23 cellular contexts compared by ENCODE assay signal in genomic region chr7:12401538-12402364, GRCh38. TPM values are rescaled to one million over a fixed set of nuclear protein-coding genes. Genes with fewer than 3 reads are reported as not detected.
DNase-seq lines count a peak whose midpoint lies in the region; ATAC-seq and TF ChIP-seq lines count a peak whose summit lies in the region.
"Had no signal": no experiment of that assay in that cellular context is flagged by ENCODE, and none has a peak within 500 bp of the region (broad histone marks: within the 10 kb centered on the region; RNA-seq: fewer than 3 reads in every experiment).

No MANE protein-coding gene starts in this region.

- peak overlapping the region; percentile 89 for H3K4me2 ChIP-seq in H9 (ENCODE audit: insufficient read depth, insufficient read length, low read length)

- H3K79me1 ChIP-seq in H9 (ENCODE audit: insufficient read depth, low read depth, low read length, poor library complexity, severe bottlenecking), result peaks cover under 1% of the 10 kb centered on the region

- no peak overlapping the region for H2AK5ac ChIP-seq in H9 (ENCODE audit: insufficient read length, low read length)

- H2BK120ac ChIP-seq in H9 (ENCODE audit: low read depth, low read length, poor library complexity, severe bottlenecking), result no peak overlapping the region

- no peak overlapping the region for H2BK20ac ChIP-seq in H9 (ENCODE audit: low read depth, low read length, poor library complexity, severe bottlenecking)

- no peak overlapping the region for H3K18ac ChIP-seq in H9 (ENCODE audit: insufficient read length, low read depth, low read length)

- H3K9me3 Mint-ChIP-seq in CD8-positive, alpha-beta memory T cell, result peaks cover 9 to 13% (median 10%) of the 10 kb centered on the region in 5 donors
- H3K9me3 Mint-ChIP-seq in H9, result peaks cover 19 to 26% of the 10 kb centered on the region in 2 experiments
- peaks cover 18% of the 10 kb centered on the region for H3K9me3 Mint-ChIP-seq in endodermal cell

- ATAC-seq in left lobe of liver (no peak), GM21619 (IDR thresholded peaks at IDR 0.05; ENCODE audit: unreplicated experiment) (no peak)
- ATAC-seq: SK-N-SH treated with all-trans-retinoic acid at 6 μM for 48 hours had no signal

- CTCF ChIA-PET in CD8-positive, alpha-beta memory T cell (lab: Charles Lee), result interaction anchor here (0.7 kb wide), 1 partner anchor 13 kb away, joined by 3 read pairs; no protein-coding TSS in a partner anchor

- H4K20me1 ChIP-seq in H9 (ENCODE audit: control insufficient read depth, insufficient read depth, insufficient read length), result no peaks in the 10 kb centered on the region

- TF ChIP-seq CTCF in H9 (conservative IDR thresholded peaks at IDR 0.05), result no peak
- no peak for TF ChIP-seq CTCF in endodermal cell (conservative IDR thresholded peaks at IDR 0.05)
- TF ChIP-seq CTCF in left ventricle myocardium inferior (IDR thresholded peaks at IDR 0.05; ENCODE audit: borderline replicate concordance), result no peak

- no peak overlapping the region for H2BK15ac ChIP-seq in H9 (ENCODE audit: low read depth, low read length)

- H3K23ac ChIP-seq in H9 (ENCODE audit: insufficient read length, low read depth, low read length), result no peak overlapping the region

- DNase-seq in CD8-positive, alpha-beta memory T cell, result no peak
- DNase-seq in H9 (no peak), NCI-H69 (lab: John Stamatoyannopoulos, UW) (peak; percentile 53), endodermal cell (no peak), left lobe of liver (ENCODE audit: low spot score) (no peak), left ventricle myocardium inferior (no peak)
- no peak for DNase-seq in activated CD8-positive, alpha-beta memory T cell treated with anti-CD3 and anti-CD28 coated beads, Interleukin-2, amount 50 U/mL, for 4 hours
- DNase-seq: activated CD4-positive, alpha-beta memory T cell treated with anti-CD3 and anti-CD28 coated beads, Interleukin-2, amount 10 ng/mL, durations not matched to agents 7 days and 5 days; activated T-cell treated with anti-CD3 and anti-CD28 coated beads, Interleukin-2, amount 50 U/mL, for 48 hours; central memory CD4-positive, alpha-beta T cell; effector CD4-positive, alpha-beta T cell; head of caudate nucleus; HFFc6; Kasumi-1; mesendoderm; NCI-H1436 treated with DMSO at 0.1 percent for 48 hours; NCI-H524; stimulated activated naive CD4-positive, alpha-beta T cell; upper lobe of left lung had no signal

- peaks cover 9% of the 10 kb centered on the region for H3K23me2 ChIP-seq in H9 (ENCODE audit: insufficient read length, low read depth, low read length, poor library complexity, severe bottlenecking)

- POLR2A ChIA-PET in CD8-positive, alpha-beta memory T cell (lab: Charles Lee), result no interaction called here

- peaks cover 17 to 25% (median 17%) of the 10 kb centered on the region in 3 donors for H3K4me1 Mint-ChIP-seq in CD8-positive, alpha-beta memory T cell
- H3K4me1 Mint-ChIP-seq in H9 (peaks cover 31 to 39% of the 10 kb centered on the region in 2 experiments), endodermal cell (peaks cover 12% of the 10 kb centered on the region)

- peak overlapping the region; percentile 6 for H3K9ac ChIP-seq in H9 (ENCODE audit: extremely low read depth, insufficient read length, low read length)
- no peak overlapping the region for H3K9ac ChIP-seq in endodermal cell (ENCODE audit: extremely low read depth, low read length, poor library complexity, severe bottlenecking)

- H3K9me3 ChIP-seq in CD8-positive, alpha-beta memory T cell (ENCODE audit: low read length), result peaks cover 4% of the 10 kb centered on the region
- H3K9me3 ChIP-seq in H9 (ENCODE audit: control insufficient read depth, low read depth, low read length), result peaks cover 12% of the 10 kb centered on the region
- peaks cover 8% of the 10 kb centered on the region for H3K9me3 ChIP-seq in endodermal cell (ENCODE audit: control insufficient read depth, low read length)
- peaks cover 14% of the 10 kb centered on the region for H3K9me3 ChIP-seq in left ventricle myocardium inferior (replicated peaks)

- H4K91ac ChIP-seq in H9 (ENCODE audit: insufficient read length, low read depth, low read length), result no peak overlapping the region

- no peak overlapping the region for H3K56ac ChIP-seq in H9 (ENCODE audit: insufficient read length, low read depth, low read length)

- no peak overlapping the region for H2BK12ac ChIP-seq in H9 (ENCODE audit: insufficient read length, low read depth, low read length)

- H3K27me3 ChIP-seq in CD8-positive, alpha-beta memory T cell (ENCODE audit: insufficient read depth, low read length, poor library complexity, severe bottlenecking), result no peaks in the 10 kb centered on the region
- H3K27me3 ChIP-seq in H9 (ENCODE audit: insufficient read depth, low read length) (no peaks in the 10 kb centered on the region; the same call in 1 of the 2 replicates), endodermal cell (ENCODE audit: control insufficient read depth, insufficient read depth, low read length, poor library complexity, severe bottlenecking) (peaks cover 21% of the 10 kb centered on the region), left ventricle myocardium inferior (ENCODE audit: low read depth) (peaks cover 69% of the 10 kb centered on the region)
- H3K27me3 ChIP-seq: upper lobe of left lung had no signal

- no peak overlapping the region for H3K4me3 ChIP-seq in CD8-positive, alpha-beta memory T cell (ENCODE audit: low read length)
- H3K4me3 ChIP-seq in endodermal cell (ENCODE audit: low read length) (no peak overlapping the region), left ventricle myocardium inferior (no peak overlapping the region)
- H3K4me3 ChIP-seq: upper lobe of left lung had no signal

- no peaks in the 10 kb centered on the region for H3K36me3 ChIP-seq in CD8-positive, alpha-beta memory T cell (ENCODE audit: insufficient read depth, low read length)
- H3K36me3 ChIP-seq in endodermal cell (ENCODE audit: control insufficient read depth, insufficient read depth, low read length), result no peaks in the 10 kb centered on the region
- no peaks in the 10 kb centered on the region for H3K36me3 ChIP-seq in left ventricle myocardium inferior
- H3K36me3 ChIP-seq: upper lobe of left lung had no signal

- H3K36me3 Mint-ChIP-seq in CD8-positive, alpha-beta memory T cell, result peaks cover 0 to 3% (median 0%) of the 10 kb centered on the region in 3 donors
- peaks cover 25 to 26% (median 26%) of the 10 kb centered on the region in 3 experiments for H3K36me3 Mint-ChIP-seq in H9 (ENCODE audit: insufficient read depth in 1 of 3, low read depth in 3 of 3)
- peaks cover 15% of the 10 kb centered on the region for H3K36me3 Mint-ChIP-seq in endodermal cell (ENCODE audit: low read depth)

- intact Hi-C loops in left ventricle myocardium inferior (cut with micrococcal nuclease), result no loop called here

- H4K5ac ChIP-seq in H9 (ENCODE audit: insufficient read length, low read depth, low read length), result no peak overlapping the region

- no CpG with 5 or more reads among the region's 9 CpGs for WGBS in H9 (ENCODE audit: extremely low coverage, insufficient read length, low lambda C conversion rate)
- 94% methylated on average over 7 of the region's 9 CpGs; no CpG with 5 or more reads in 1 of the 2 experiments for WGBS in endodermal cell (ENCODE audit: insufficient coverage in 1 of 2, insufficient read length in 1 of 2), 2 experiments

- no peak overlapping the region for H3K27ac Mint-ChIP-seq in CD8-positive, alpha-beta memory T cell
- no peak overlapping the region for H3K27ac Mint-ChIP-seq in H9
- H3K27ac Mint-ChIP-seq in endodermal cell, result no peak overlapping the region
- H3K27ac Mint-ChIP-seq: activated CD4-positive, alpha-beta memory T cell treated with anti-CD3 and anti-CD28 coated beads, Interleukin-2, amount 10 ng/mL, durations not matched to agents 7 days and 5 days; HFFc6 had no signal

- H3K4me3 Mint-ChIP-seq in CD8-positive, alpha-beta memory T cell, result peak overlapping the region in 1 of 7 donors; percentile 44
- H3K4me3 Mint-ChIP-seq in H9 (peak overlapping the region; percentile 87 to 97), endodermal cell (peak overlapping the region; percentile 82)
- H3K4me3 Mint-ChIP-seq: HFFc6, neural crest cell had no signal

- H3K4me1 ChIP-seq in CD8-positive, alpha-beta memory T cell (ENCODE audit: insufficient read depth, low read length), result no peaks in the 10 kb centered on the region
- H3K4me1 ChIP-seq in H9 (ENCODE audit: insufficient read depth, low read length) (no peaks in the 10 kb centered on the region), endodermal cell (ENCODE audit: control insufficient read depth, insufficient read depth, low read length) (no peaks in the 10 kb centered on the region), left ventricle myocardium inferior (peaks cover 14% of the 10 kb centered on the region)

- peak overlapping the region; percentile 58 for H3K27ac ChIP-seq in CD8-positive, alpha-beta memory T cell (ENCODE audit: low read depth, low read length)
- H3K27ac ChIP-seq in H9 (ENCODE audit: insufficient read length, low read depth, low read length) (no peak overlapping the region), endodermal cell (ENCODE audit: low read depth, low read length) (no peak overlapping the region), left ventricle myocardium inferior (replicated peaks) (no peak overlapping the region)
- H3K27ac ChIP-seq: upper lobe of left lung had no signal

- peaks cover 16 to 33% of the 10 kb centered on the region in 2 donors for H3K27me3 Mint-ChIP-seq in CD8-positive, alpha-beta memory T cell
- peaks cover 4% of the 10 kb centered on the region for H3K27me3 Mint-ChIP-seq in H9 (ENCODE audit: low read depth)
- H3K27me3 Mint-ChIP-seq in endodermal cell (ENCODE audit: insufficient read depth), result peaks cover 19% of the 10 kb centered on the region

- H2AFZ ChIP-seq in H9 (ENCODE audit: low read length), result no peak overlapping the region

- H2BK5ac ChIP-seq in H9 (ENCODE audit: insufficient read length, low read length), result no peak overlapping the region

- H3K79me2 ChIP-seq in H9 (ENCODE audit: insufficient read depth, low read length), result peaks cover 16% of the 10 kb centered on the region; the same call in 1 of the 2 replicates

- no peak overlapping the region for H3T11ph ChIP-seq in H9 (ENCODE audit: low read length)

- no peak overlapping the region for H3K14ac ChIP-seq in H9 (ENCODE audit: insufficient read depth, low read length)

- H4K8ac ChIP-seq in H9 (replicated peaks; ENCODE audit: insufficient read length, low read depth, low read length), result no peak overlapping the region

- H3K4ac ChIP-seq in H9 (ENCODE audit: low read depth, low read length), result no peak overlapping the region

RNA-seq across cellular contexts. Expression of gene VWDE, which starts 1.9 kb away (rescaled TPM):
- total RNA-seq in CD8-positive, alpha-beta memory T cell, result under 1 TPM; 0.55 to 0.71 TPM
- polyA plus RNA-seq in CD8-positive, alpha-beta memory T cell, result 0.25 TPM
- total RNA-seq in H9 (2021) (15.9 and 18.1 TPM in 2 replicates), endodermal cell (10 to 100 TPM; 11.8 to 12.1 TPM), left lobe of liver (0.38 TPM), left ventricle myocardium inferior (not detected)
- 0.82 TPM for polyA plus RNA-seq in endodermal cell (2013, experiment 1 of 2)
- 0.46 TPM for polyA plus RNA-seq in endodermal cell (2013, experiment 2 of 2)
- total RNA-seq: HFFc6, neural crest cell had no signal
- polyA plus RNA-seq: BJ had no signal
